1 cellular context compared by ENCODE assay signal in the genomic region with DNA sequence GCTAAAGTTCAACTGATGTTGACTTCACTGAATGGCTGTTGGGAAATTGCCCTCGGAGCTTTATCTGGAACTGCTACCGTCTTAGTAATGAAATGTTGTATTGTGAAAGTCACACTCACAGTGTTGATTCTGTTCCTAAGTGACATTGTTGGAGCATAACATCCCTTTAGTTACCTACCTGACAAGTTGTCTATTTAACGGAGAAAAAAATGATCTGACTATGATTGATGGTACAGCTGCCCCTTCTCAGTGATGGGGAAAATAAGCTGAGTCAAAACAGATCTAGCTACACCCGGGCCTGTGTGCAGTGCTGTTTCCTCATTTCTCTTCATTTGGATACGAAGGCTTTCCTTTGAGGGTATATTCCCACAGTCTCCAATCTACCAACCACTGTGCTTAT.
TF ChIP-seq lines count a peak whose summit lies in the region.

No MANE protein-coding gene starts in this region.

TF ChIP-seq in HepG2, 621 proteins besides CTCF, POLR2A, EP300 and RAD21 (continued from another document):
- TF ChIP-seq, protein P1, sequence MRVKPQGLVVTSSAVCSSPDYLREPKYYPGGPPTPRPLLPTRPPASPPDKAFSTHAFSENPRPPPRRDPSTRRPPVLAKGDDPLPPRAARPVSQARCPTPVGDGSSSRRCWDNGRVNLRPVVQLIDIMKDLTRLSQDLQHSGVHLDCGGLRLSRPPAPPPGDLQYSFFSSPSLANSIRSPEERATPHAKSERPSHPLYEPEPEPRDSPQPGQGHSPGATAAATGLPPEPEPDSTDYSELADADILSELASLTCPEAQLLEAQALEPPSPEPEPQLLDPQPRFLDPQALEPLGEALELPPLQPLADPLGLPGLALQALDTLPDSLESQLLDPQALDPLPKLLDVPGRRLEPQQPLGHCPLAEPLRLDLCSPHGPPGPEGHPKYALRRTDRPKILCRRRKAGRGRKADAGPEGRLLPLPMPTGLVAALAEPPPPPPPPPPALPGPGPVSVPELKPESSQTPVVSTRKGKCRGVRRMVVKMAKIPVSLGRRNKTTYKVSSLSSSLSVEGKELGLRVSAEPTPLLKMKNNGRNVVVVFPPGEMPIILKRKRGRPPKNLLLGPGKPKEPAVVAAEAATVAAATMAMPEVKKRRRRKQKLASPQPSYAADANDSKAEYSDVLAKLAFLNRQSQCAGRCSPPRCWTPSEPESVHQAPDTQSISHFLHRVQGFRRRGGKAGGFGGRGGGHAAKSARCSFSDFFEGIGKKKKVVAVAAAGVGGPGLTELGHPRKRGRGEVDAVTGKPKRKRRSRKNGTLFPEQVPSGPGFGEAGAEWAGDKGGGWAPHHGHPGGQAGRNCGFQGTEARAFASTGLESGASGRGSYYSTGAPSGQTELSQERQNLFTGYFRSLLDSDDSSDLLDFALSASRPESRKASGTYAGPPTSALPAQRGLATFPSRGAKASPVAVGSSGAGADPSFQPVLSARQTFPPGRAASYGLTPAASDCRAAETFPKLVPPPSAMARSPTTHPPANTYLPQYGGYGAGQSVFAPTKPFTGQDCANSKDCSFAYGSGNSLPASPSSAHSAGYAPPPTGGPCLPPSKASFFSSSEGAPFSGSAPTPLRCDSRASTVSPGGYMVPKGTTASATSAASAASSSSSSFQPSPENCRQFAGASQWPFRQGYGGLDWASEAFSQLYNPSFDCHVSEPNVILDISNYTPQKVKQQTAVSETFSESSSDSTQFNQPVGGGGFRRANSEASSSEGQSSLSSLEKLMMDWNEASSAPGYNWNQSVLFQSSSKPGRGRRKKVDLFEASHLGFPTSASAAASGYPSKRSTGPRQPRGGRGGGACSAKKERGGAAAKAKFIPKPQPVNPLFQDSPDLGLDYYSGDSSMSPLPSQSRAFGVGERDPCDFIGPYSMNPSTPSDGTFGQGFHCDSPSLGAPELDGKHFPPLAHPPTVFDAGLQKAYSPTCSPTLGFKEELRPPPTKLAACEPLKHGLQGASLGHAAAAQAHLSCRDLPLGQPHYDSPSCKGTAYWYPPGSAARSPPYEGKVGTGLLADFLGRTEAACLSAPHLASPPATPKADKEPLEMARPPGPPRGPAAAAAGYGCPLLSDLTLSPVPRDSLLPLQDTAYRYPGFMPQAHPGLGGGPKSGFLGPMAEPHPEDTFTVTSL (CRISPR knock-in tag; IDR thresholded peaks at IDR 0.05; ENCODE audit: borderline replicate concordance) = no peak
- TF ChIP-seq ZNF615 (CRISPR knock-in tag; IDR thresholded peaks at IDR 0.05; ENCODE audit: borderline replicate concordance) = no peak
- TF ChIP-seq ZNF639 (CRISPR knock-in tag; conservative IDR thresholded peaks at IDR 0.05) = no peak
- no peak for TF ChIP-seq GABPA (IDR thresholded peaks at IDR 0.05; ENCODE audit: low read depth, low read length)
- no peak for TF ChIP-seq GABPA (CRISPR knock-in tag; IDR thresholded peaks at IDR 0.05; ENCODE audit: low read depth)
